In genomic region chr3:41102053-41102556, GRCh38 we compare ENCODE assay signal across 1 cellular context.
TF ChIP-seq lines count a peak whose summit lies in the region.

No MANE protein-coding gene starts in this region.

TF ChIP-seq in HepG2, 621 proteins besides CTCF, POLR2A, EP300 and RAD21 (continued from another document):
- TF ChIP-seq ZNF281 (CRISPR knock-in tag; IDR thresholded peaks at IDR 0.05; ENCODE audit: borderline replicate concordance) (no peak), FOXA1 (IDR thresholded peaks at IDR 0.05) (no peak), FOXA1 (CRISPR knock-in tag; IDR thresholded peaks at IDR 0.05) (peak; percentile 56), THAP8 (CRISPR knock-in tag; IDR thresholded peaks at IDR 0.05; ENCODE audit: borderline replicate concordance) (no peak), HOXA9 (CRISPR knock-in tag; IDR thresholded peaks at IDR 0.05; ENCODE audit: borderline replicate concordance) (no peak), MZF1 (CRISPR knock-in tag; IDR thresholded peaks at IDR 0.05; ENCODE audit: borderline replicate concordance) (no peak), ZBTB14 (CRISPR knock-in tag; IDR thresholded peaks at IDR 0.05) (no peak), ATF7-NPFF (CRISPR knock-in tag; IDR thresholded peaks at IDR 0.05; ENCODE audit: low read depth) (no peak), GABPA (IDR thresholded peaks at IDR 0.05; ENCODE audit: low read depth, low read length) (no peak), GABPA (CRISPR knock-in tag; IDR thresholded peaks at IDR 0.05; ENCODE audit: low read depth) (no peak), DZIP1 (CRISPR knock-in tag; IDR thresholded peaks at IDR 0.05) (no peak), KLF11 (CRISPR knock-in tag; IDR thresholded peaks at IDR 0.05) (0 out of 2 replicates have a peak, but pooled peaks have one; percentile 16), FIP1L1 (IDR thresholded peaks at IDR 0.05; ENCODE audit: borderline replicate concordance, insufficient read depth, low read depth, low read length) (no peak), ZNF253 (CRISPR knock-in tag; IDR thresholded peaks at IDR 0.05; ENCODE audit: borderline replicate concordance) (no peak), TSC22D2 (CRISPR knock-in tag; IDR thresholded peaks at IDR 0.05; ENCODE audit: borderline replicate concordance) (no peak), SIX1 (CRISPR knock-in tag; IDR thresholded peaks at IDR 0.05; ENCODE audit: borderline replicate concordance) (no peak), ZNF30 (CRISPR knock-in tag; IDR thresholded peaks at IDR 0.05) (no peak), ZNF441 (CRISPR knock-in tag; IDR thresholded peaks at IDR 0.05; ENCODE audit: borderline replicate concordance) (no peak), ZNF343 (CRISPR knock-in tag; IDR thresholded peaks at IDR 0.05) (no peak), ZNF512 (CRISPR knock-in tag; IDR thresholded peaks at IDR 0.05) (no peak), FOXO1 (CRISPR knock-in tag; IDR thresholded peaks at IDR 0.05) (peak; percentile 19; the same call in 1 of the 2 replicates), ZNF256 (CRISPR knock-in tag; conservative IDR thresholded peaks at IDR 0.05) (no peak), ZNF331 (CRISPR knock-in tag; IDR thresholded peaks at IDR 0.05) (peak; percentile 29; the same call in 1 of the 2 replicates), FUBP1 (CRISPR knock-in tag; IDR thresholded peaks at IDR 0.05; ENCODE audit: borderline replicate concordance) (no peak), IRF2 (CRISPR knock-in tag; IDR thresholded peaks at IDR 0.05) (peak; percentile 62; the same call in 1 of the 2 replicates), TEAD3 (CRISPR knock-in tag; optimal IDR thresholded peaks at IDR 0.05; ENCODE audit: borderline replicate concordance) (peak; percentile 64), NBN (conservative IDR thresholded peaks at IDR 0.05) (no peak), GATAD2A (CRISPR knock-in tag; IDR thresholded peaks at IDR 0.05) (peak; percentile 84), ATF1 (CRISPR knock-in tag; IDR thresholded peaks at IDR 0.05) (no peak), ZNF710 (CRISPR knock-in tag; IDR thresholded peaks at IDR 0.05; ENCODE audit: borderline replicate concordance) (peak; percentile 96), GLI4 (CRISPR knock-in tag; IDR thresholded peaks at IDR 0.05; ENCODE audit: borderline replicate concordance) (no peak), KMT2B (CRISPR knock-in tag; IDR thresholded peaks at IDR 0.05) (no peak)
